In the genomic region with DNA sequence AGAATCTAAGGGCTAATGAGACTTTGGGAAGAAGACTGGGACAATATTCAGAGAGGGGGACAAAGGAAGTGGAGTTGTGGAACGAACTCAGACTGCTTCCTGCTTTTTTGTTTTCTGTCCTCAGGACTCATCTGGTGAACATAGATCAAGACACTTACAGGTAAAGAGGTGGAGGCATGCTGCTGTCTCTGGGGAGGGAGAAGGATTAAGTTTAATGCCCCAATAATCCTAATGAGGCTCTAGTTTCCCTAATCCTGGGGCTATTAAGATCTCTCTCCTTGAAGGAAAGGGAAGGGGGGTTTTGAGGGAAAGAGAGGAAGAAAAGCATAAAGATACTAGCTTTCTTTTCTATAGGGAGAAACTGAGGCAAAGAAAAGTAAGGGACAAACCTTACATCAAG, we compare ENCODE assay signal across 1 cellular context.
A peak's percentile ranks its signal among the peaks of the same experiment; 100 is the strongest.
TF ChIP-seq lines count a peak whose summit lies in the region.

No MANE protein-coding gene starts in this region.

TF ChIP-seq in K562, 482 proteins besides CTCF, POLR2A, EP300 and RAD21:
- TF ChIP-seq ZNF586 (CRISPR knock-in tag; conservative IDR thresholded peaks at IDR 0.05) = no peak
- TF ChIP-seq MXI1 (IDR thresholded peaks at IDR 0.05; ENCODE audit: low read depth, low read length) = no peak
- peak; percentile 17 for TF ChIP-seq POLR2B (IDR thresholded peaks at IDR 0.05; ENCODE audit: low read depth, partially characterized antibody)
- TF ChIP-seq ZBTB1 (CRISPR knock-in tag; IDR thresholded peaks at IDR 0.05; ENCODE audit: borderline replicate concordance, low read depth) = 0 out of 2 replicates have a peak, but pooled peaks have one; percentile 24
- TF ChIP-seq FOXP1 (CRISPR knock-in tag; IDR thresholded peaks at IDR 0.05) = no peak
- TF ChIP-seq CEBPG (CRISPR knock-in tag; IDR thresholded peaks at IDR 0.05) = 0 out of 2 replicates have a peak, but pooled peaks have one; percentile 7
- no peak for TF ChIP-seq CEBPG (tag; conservative IDR thresholded peaks at IDR 0.05 in 1 of 2, IDR thresholded peaks at IDR 0.05 in 1 of 2)
- 0 out of 2 replicates have a peak, but pooled peaks have one; percentile 13 for TF ChIP-seq ETV5 (CRISPR knock-in tag; IDR thresholded peaks at IDR 0.05; ENCODE audit: low read depth)
- TF ChIP-seq NKRF (IDR thresholded peaks at IDR 0.05; ENCODE audit: borderline replicate concordance) = no peak
- no peak for TF ChIP-seq MTA1 (IDR thresholded peaks at IDR 0.05; ENCODE audit: borderline replicate concordance)
- 0 out of 2 replicates have a peak, but pooled peaks have one; percentile 31 for TF ChIP-seq GATA2 (CRISPR knock-in tag; IDR thresholded peaks at IDR 0.05)
